Comparison of ENCODE assay signal across 8 cellular contexts in genomic region chr12:95218852-95219171, GRCh38. TPM values are rescaled to one million over a fixed set of nuclear protein-coding genes. Genes with fewer than 3 reads are reported as not detected.
DNase-seq lines count a peak whose midpoint lies in the region; ATAC-seq and TF ChIP-seq lines count a peak whose summit lies in the region.

No MANE protein-coding gene starts in this region.

- no peaks in the 10 kb centered on the region for H3K9me2 ChIP-seq in hepatocyte (replicated peaks; ENCODE audit: insufficient read depth)

- ATAC-seq in GM19455 (IDR thresholded peaks at IDR 0.05; ENCODE audit: unreplicated experiment): no peak

- H3K27ac ChIP-seq in hepatocyte: peak overlapping the region; percentile 92
- H3K27ac ChIP-seq in spleen: peak overlapping the region in 7 of 8 donors; percentile 89 to 95 (median 94)

- WGBS in hepatocyte (ENCODE audit: low lambda C conversion rate, missing lambda C conversion rate): 5% methylated on average over 6 of the region's 6 CpGs
- WGBS in spleen, 5 donors: 7 to 15% (median 11%) methylated on average over 6 of the region's 6 CpGs

- H4K20me1 ChIP-seq in hepatocyte (ENCODE audit: insufficient read depth, poor library complexity, severe bottlenecking): peaks cover 16% of the 10 kb centered on the region

- H2AFZ ChIP-seq in hepatocyte: peak overlapping the region; percentile 41

- no peaks in the 10 kb centered on the region for H3K36me3 ChIP-seq in hepatocyte (replicated peaks; ENCODE audit: insufficient read depth, low read depth)
- no peaks in the 10 kb centered on the region for H3K36me3 ChIP-seq in spleen

- H3K4me3 ChIP-seq in hepatocyte (peak overlapping the region; percentile 83), spleen (peak overlapping the region; percentile 78 to 94 (median 90))

- H3K9me3 ChIP-seq in hepatocyte (ENCODE audit: low read depth) (no peaks in the 10 kb centered on the region), spleen (no peaks in the 10 kb centered on the region)

- TF ChIP-seq CTCF in hepatocyte (IDR thresholded peaks at IDR 0.05; ENCODE audit: poor library complexity) (no peak), spleen (IDR thresholded peaks at IDR 0.05 in 8 of 11, conservative IDR thresholded peaks at IDR 0.05 in 3 of 11) (no peak)

- intact Hi-C loops in spleen (cut with DNase I; ENCODE audit: low total_unique reads): loop anchor here (10.0 kb wide), 1 partner anchor 256 kb away; the partner anchor contains the start of gene METAP2

- peak; percentile 7 for DNase-seq in activated CD4-positive, CD25-positive, alpha-beta regulatory T cell treated with anti-CD3 and anti-CD28 coated beads, Interleukin-2, amount 50 U/mL, for 16 hours (ENCODE audit: low read depth, low spot score)
- DNase-seq in activated CD4-positive, CD25-positive, alpha-beta regulatory T cell treated with anti-CD3 and anti-CD28 coated beads, Interleukin-2, amount 50 U/mL, for 72 hours: no peak
- DNase-seq in NCI-H748 treated with DMSO at 0.1 percent for 48 hours (lab: John Stamatoyannopoulos, UW): peak; percentile 38
- peak; percentile 2 for DNase-seq in activated effector memory CD4-positive, alpha-beta T cell treated with Interleukin-2 at 50 U/mL for 16 hours
- no peak for DNase-seq in hepatocyte (ENCODE audit: low spot score)
- DNase-seq in spleen: peak; percentile 38
- no peak for DNase-seq in inferior parietal cortex (ENCODE audit: extremely low spot score)

- TF ChIP-seq POLR2A in spleen (IDR thresholded peaks at IDR 0.05): no peak

- peak overlapping the region; percentile 80 for H3K4me2 ChIP-seq in hepatocyte

- H3K4me1 ChIP-seq in hepatocyte (ENCODE audit: insufficient read depth) (peaks cover 3% of the 10 kb centered on the region), spleen (peaks cover 0 to 59% (median 29%) of the 10 kb centered on the region in 6 donors)

- H3K79me2 ChIP-seq in hepatocyte: peaks cover 86% of the 10 kb centered on the region

- H3K27me3 ChIP-seq in hepatocyte (no peaks in the 10 kb centered on the region), spleen (replicated peaks in 1 of 7) (no peaks in the 10 kb centered on the region)

RNA-seq across cellular contexts. Expression of gene VEZT, which starts 1.2 kb away (rescaled TPM):
- total RNA-seq in hepatocyte (83.2 and 84.2 TPM in 2 replicates), spleen (10 to 100 TPM; 38.6 to 64.3 (median 48.7) TPM)
- polyA plus RNA-seq in hepatocyte (37.9 and 48.9 TPM in 2 replicates), spleen (10 to 100 TPM; 17.0 to 19.8 (median 17.8) TPM)

RNA-seq across cellular contexts. Expression of gene FGD6, which starts 1.5 kb away (rescaled TPM):
- 17.2 and 21.4 TPM in 2 replicates for total RNA-seq in hepatocyte
- polyA plus RNA-seq in hepatocyte: 4.7 and 10.4 TPM in 2 replicates
- total RNA-seq in spleen: 10 to 100 TPM in 6 of 7 donors, 1 to 10 TPM in 1; 8.5 to 13.0 (median 10.8) TPM
- polyA plus RNA-seq in spleen: 1 to 10 TPM in 2 of 3 donors, under 1 TPM in 1; 0.78 to 1.9 (median 1.7) TPM

Comparison
In these comparisons a context has a peak if more than half of its experiments do, and no peak if none do; other contexts are left out.
1. DNase-seq: peak in activated CD4-positive, CD25-positive, alpha-beta regulatory T cell treated with anti-CD3 and anti-CD28 coated beads, Interleukin-2, amount 50 U/mL, for 16 hours (single experiment), NCI-H748 treated with DMSO at 0.1 percent for 48 hours (single experiment), activated effector memory CD4-positive, alpha-beta T cell treated with Interleukin-2 at 50 U/mL for 16 hours (single experiment) and spleen (single experiment); none in activated CD4-positive, CD25-positive, alpha-beta regulatory T cell treated with anti-CD3 and anti-CD28 coated beads, Interleukin-2, amount 50 U/mL, for 72 hours (single experiment), hepatocyte (single experiment) and inferior parietal cortex (single experiment).